In genomic region chr5:17221843-17222614, GRCh38 we compare ENCODE assay signal across 12 cellular contexts. TPM values are rescaled to one million over a fixed set of nuclear protein-coding genes. Genes with fewer than 3 reads are reported as not detected.
DNase-seq lines count a peak whose midpoint lies in the region; ATAC-seq and TF ChIP-seq lines count a peak whose summit lies in the region.
"Had no signal": no experiment of that assay in that cellular context is flagged by ENCODE, and none has a peak within 500 bp of the region (broad histone marks: within the 10 kb centered on the region; RNA-seq: fewer than 3 reads in every experiment).

No MANE protein-coding gene starts in this region.

- H3K27me3 ChIP-seq in RWPE2 (ENCODE audit: insufficient read depth, poor library complexity, severe bottlenecking): no peaks in the 10 kb centered on the region
- peaks cover 90% of the 10 kb centered on the region for H3K27me3 ChIP-seq in gastroesophageal sphincter
- H3K27me3 ChIP-seq in PC-9 (ENCODE audit: insufficient read depth, low read depth): no peaks in the 10 kb centered on the region

- no peaks in the 10 kb centered on the region for H4K20me1 ChIP-seq in PC-9 (ENCODE audit: insufficient read depth)

- no peak for TF ChIP-seq CTCF in RWPE2 (IDR thresholded peaks at IDR 0.05; ENCODE audit: poor library complexity, severe bottlenecking)
- TF ChIP-seq CTCF in gastroesophageal sphincter (IDR thresholded peaks at IDR 0.05): no peak
- no peak for TF ChIP-seq CTCF in PC-9 (conservative IDR thresholded peaks at IDR 0.05)

- no peak overlapping the region for H2AFZ ChIP-seq in PC-9

- WGBS in gastroesophageal sphincter (ENCODE audit: low coverage in 1 of 2), 2 donors: 76 to 82% methylated on average over 4 of the region's 4 CpGs

- intact Hi-C loops in PC-9 (cut with micrococcal nuclease; ENCODE audit: unreplicated experiment): no loop called here

- TF ChIP-seq EP300 in gastroesophageal sphincter (IDR thresholded peaks at IDR 0.05): no peak

- H3K9me2 ChIP-seq in PC-9 (ENCODE audit: insufficient read depth): no peaks in the 10 kb centered on the region

- peaks cover 63% of the 10 kb centered on the region for H3K36me3 ChIP-seq in RWPE2 (ENCODE audit: low read depth)
- H3K36me3 ChIP-seq in gastroesophageal sphincter: no peaks in the 10 kb centered on the region
- no peaks in the 10 kb centered on the region for H3K36me3 ChIP-seq in PC-9 (ENCODE audit: low read depth)

- H3K4me1 ChIP-seq in RWPE2 (ENCODE audit: insufficient read depth, poor library complexity, severe bottlenecking) (peaks cover 65% of the 10 kb centered on the region), gastroesophageal sphincter (peaks cover 0 to 22% (median 3%) of the 10 kb centered on the region in 3 donors), PC-9 (replicated peaks; ENCODE audit: insufficient read depth) (no peaks in the 10 kb centered on the region)

- TF ChIP-seq POLR2A in gastroesophageal sphincter (IDR thresholded peaks at IDR 0.05): no peak

- no TSS peak for BruUV-seq in PC-9 (replicated peaks; lab: Mats Ljungman, UMichigan)

- CTCF ChIA-PET in PC-9 (lab: Charles Lee): interaction anchor here (0.6 kb wide), 1 partner anchor 9 kb away, joined by 16 read pairs; no protein-coding TSS in a partner anchor

- H3K79me2 ChIP-seq in PC-9 (ENCODE audit: low read depth): no peaks in the 10 kb centered on the region

- DNase-seq in RWPE2 (ENCODE audit: low spot score): no peak
- DNase-seq in kidney tubule cell (ENCODE audit: low spot score): peak; percentile 13
- no peak for DNase-seq in mucosa of gallbladder (ENCODE audit: low spot score)
- no peak for DNase-seq in PC-9
- DNase-seq: activated effector memory CD4-positive, alpha-beta T cell treated with anti-CD3 and anti-CD28 coated beads, Interleukin-2, amount 50 U/mL, for 16 hours; CD4-positive, CD25-positive, alpha-beta regulatory T cell; NK-92 treated with Interleukin-12 subunit alpha and Interleukin-12 subunit beta, amount 100 ng/mL, for 24 hours had no signal

- no peaks in the 10 kb centered on the region for H3F3A ChIP-seq in PC-9 (ENCODE audit: insufficient read depth, low read depth)

- ATAC-seq in HG02943 (IDR thresholded peaks at IDR 0.05; ENCODE audit: low read depth, unreplicated experiment) (peak; percentile 24), RWPE2 (ENCODE audit: low read depth) (no peak), GM19023 (IDR thresholded peaks at IDR 0.05; ENCODE audit: unreplicated experiment) (no peak), gastroesophageal sphincter (no peak)
- ATAC-seq: HCT116 had no signal

- H3K9me3 ChIP-seq in RWPE2 (ENCODE audit: severe bottlenecking) (no peaks in the 10 kb centered on the region), gastroesophageal sphincter (no peaks in the 10 kb centered on the region), PC-9 (ENCODE audit: insufficient read depth, low read depth) (no peaks in the 10 kb centered on the region)

- H3K4me3 ChIP-seq in GM08714 (ENCODE audit: low read length) (peak overlapping the region; percentile 22), RWPE2 (ENCODE audit: severe bottlenecking) (no peak overlapping the region), gastroesophageal sphincter (no peak overlapping the region), PC-9 (no peak overlapping the region)

- H3K27ac ChIP-seq in RWPE2 (ENCODE audit: poor library complexity, severe bottlenecking): peak overlapping the region; percentile 92
- H3K27ac ChIP-seq in gastroesophageal sphincter: no peak overlapping the region
- H3K27ac ChIP-seq in PC-9: no peak overlapping the region

- POLR2A ChIA-PET in PC-9 (lab: Charles Lee; ENCODE audit: unreplicated experiment): no interaction called here

- H3K4me2 ChIP-seq in PC-9: no peak overlapping the region

RNA-seq across cellular contexts. Expression of gene BASP1, which starts 4.6 kb away (rescaled TPM):
- total RNA-seq in mucosa of gallbladder (40.3 TPM), gastroesophageal sphincter (10 to 100 TPM in 1 of 4 donors, 1 to 10 TPM in 2, under 1 TPM in 1; 0.31 to 12.9 (median 5.5) TPM), PC-9 (2021) (not detected in 2 replicates)
